In genomic region chr10:104038958-104039752, GRCh38 we compare ENCODE assay signal across 25 cellular contexts. TPM values are rescaled to one million over a fixed set of nuclear protein-coding genes. Genes with fewer than 3 reads are reported as not detected.
"Had no signal": no experiment of that assay in that cellular context is flagged by ENCODE, and none has a peak within 500 bp of the region (broad histone marks: within the 10 kb centered on the region; RNA-seq: fewer than 3 reads in every experiment).

No MANE protein-coding gene starts in this region.

- H3K9me3 Mint-ChIP-seq: activated naive CD4-positive, alpha-beta T cell treated with anti-CD3 and anti-CD28 coated beads for 36 hours; activated naive CD8-positive, alpha-beta T cell treated with anti-CD3 and anti-CD28 coated beads, Interleukin-2, amount 10 ng/mL, durations not matched to agents 7 days and 5 days; activated T-cell treated with anti-CD3 and anti-CD28 coated beads, Interleukin-2, amount 50 U/mL, for 4 hours; activated T-helper 2 cell treated with anti-CD3 and anti-CD28 coated beads, Interferon-gamma antibody, Interleukin-2, Interleukin-4, amounts not matched to agents 10 μg/mL and 5 μg/mL and 100 μg/mL, durations not matched to agents 14 hours and 24 hours and 36 hours; endodermal cell had no signal

- H3K4me3 Mint-ChIP-seq: activated naive CD4-positive, alpha-beta T cell treated with anti-CD3 and anti-CD28 coated beads for 36 hours; activated naive CD8-positive, alpha-beta T cell treated with anti-CD3 and anti-CD28 coated beads, Interleukin-2, amount 10 ng/mL, durations not matched to agents 7 days and 5 days; activated T-cell treated with anti-CD3 and anti-CD28 coated beads, Interleukin-2, amount 50 U/mL, for 4 hours; endodermal cell; naive B cell; neural crest cell had no signal

- H3K4me3 ChIP-seq: coronary artery, heart right ventricle, lower lobe of right lung, spleen, thoracic aorta, upper lobe of left lung had no signal

- H3K4me1 Mint-ChIP-seq: endodermal cell, naive B cell had no signal

- ATAC-seq: activated T-cell treated with anti-CD3 and anti-CD28 coated beads, Interleukin-2, amount 50 U/mL, for 4 hours; heart right ventricle; left colon; lower lobe of right lung had no signal

- DNase-seq: activated CD4-positive, alpha-beta T cell treated with anti-CD3 and anti-CD28 coated beads for 1 hour; activated CD4-positive, alpha-beta T cell treated with anti-CD3 and anti-CD28 coated beads, Interleukin-2, amount 50 U/mL, for 4 hours; activated naive CD4-positive, alpha-beta T cell treated with anti-CD3 and anti-CD28 coated beads for 36 hours; activated naive CD8-positive, alpha-beta T cell treated with anti-CD3 and anti-CD28 coated beads, Interleukin-2, amount 10 ng/mL, durations not matched to agents 7 days and 5 days; activated T-cell treated with anti-CD3 and anti-CD28 coated beads, Interleukin-2, amount 50 U/mL, for 4 hours; amniotic stem cell; cerebellar nuclear complex; endodermal cell; foreskin fibroblast; heart right ventricle; left colon; lower lobe of right lung; naive B cell; retina; spleen; stimulated activated CD4-positive, alpha-beta T cell treated with anti-CD3 and anti-CD28 coated beads, Interleukin-4, amount 100 ng/mL, for 1 hour; stimulated activated naive CD4-positive, alpha-beta T cell treated with Interleukin-2 at 50 U/mL for 16 hours; T-helper 9 cell; upper lobe of left lung had no signal

- H3K36me3 Mint-ChIP-seq: activated naive CD8-positive, alpha-beta T cell treated with anti-CD3 and anti-CD28 coated beads, Interleukin-2, amount 10 ng/mL, durations not matched to agents 7 days and 5 days; naive B cell had no signal

- H3K27ac ChIP-seq: coronary artery, heart right ventricle, lower lobe of right lung, spleen, thoracic aorta, upper lobe of left lung had no signal

- FAIRE-seq: keratinocyte had no signal

- H3K27me3 Mint-ChIP-seq: activated naive CD8-positive, alpha-beta T cell treated with anti-CD3 and anti-CD28 coated beads, Interleukin-2, amount 10 ng/mL, durations not matched to agents 7 days and 5 days had no signal

- H3K27me3 ChIP-seq: heart right ventricle, spleen, upper lobe of left lung had no signal

- H3K27ac Mint-ChIP-seq: activated naive CD4-positive, alpha-beta T cell treated with anti-CD3 and anti-CD28 coated beads for 36 hours; activated naive CD8-positive, alpha-beta T cell treated with anti-CD3 and anti-CD28 coated beads, Interleukin-2, amount 10 ng/mL, durations not matched to agents 7 days and 5 days; activated T-helper 2 cell treated with anti-CD3 and anti-CD28 coated beads, Interferon-gamma antibody, Interleukin-2, Interleukin-4, amounts not matched to agents 10 μg/mL and 5 μg/mL and 100 μg/mL, durations not matched to agents 14 hours and 24 hours and 36 hours; endodermal cell had no signal

- H3K36me3 ChIP-seq: lower lobe of right lung, thoracic aorta had no signal

- H3K9me3 ChIP-seq: heart right ventricle, lower lobe of right lung, spleen, thoracic aorta, upper lobe of left lung had no signal

- H3K4me1 ChIP-seq: lower lobe of right lung, upper lobe of left lung had no signal

RNA-seq across cellular contexts. Expression of gene COL17A1, which starts 46.5 kb away (rescaled TPM):
- total RNA-seq: activated naive CD4-positive, alpha-beta T cell treated with anti-CD3 and anti-CD28 coated beads for 36 hours; activated naive CD8-positive, alpha-beta T cell treated with anti-CD3 and anti-CD28 coated beads, Interleukin-2, amount 10 ng/mL, durations not matched to agents 7 days and 5 days; activated T-helper 2 cell treated with anti-CD3 and anti-CD28 coated beads, Interferon-gamma antibody, Interleukin-2, Interleukin-4, amounts not matched to agents 10 μg/mL and 5 μg/mL and 100 μg/mL, durations not matched to agents 14 hours and 24 hours and 36 hours; neural crest cell; T-helper 1 cell treated with Interleukin-12 subunit alpha and Interleukin-12 subunit beta and Interleukin-4 antibody, amounts not matched to agents 30 ng/mL and 1 ng/mL, for 36 hours had no signal
